In genomic region chr7:71251706-71252105, GRCh38 we compare ENCODE assay signal across 28 cellular contexts.
"Had no signal": no experiment of that assay in that cellular context is flagged by ENCODE, and none has a peak within 500 bp of the region (broad histone marks: within the 10 kb centered on the region; RNA-seq: fewer than 3 reads in every experiment).

No MANE protein-coding gene starts in this region.

- H3K9ac ChIP-seq: neural progenitor cell, parathyroid adenoma had no signal

- H2AFZ ChIP-seq: neural progenitor cell, parathyroid adenoma had no signal

- H3K79me2 ChIP-seq: parathyroid adenoma had no signal

- H3K36me3 ChIP-seq: left ventricle myocardium inferior, neural progenitor cell, neutrophil, stomach, thyroid gland, transverse colon, upper lobe of left lung, vagina had no signal

- H3K4me2 ChIP-seq: neural progenitor cell had no signal

- DNase-seq: hypothalamus; immature natural killer cell; left ventricle myocardium inferior; mesendoderm; naive B cell; natural killer cell; nephron progenitor cell; occipital lobe; retina; right cardiac atrium; stimulated activated CD4-positive, alpha-beta T cell treated with anti-CD3 and anti-CD28 coated beads, Interleukin-12 subunit alpha, Interleukin-12 subunit beta, amount 100 ng/mL, for 4 hours; stimulated activated CD4-positive, alpha-beta T cell treated with anti-CD3 and anti-CD28 coated beads, Interleukin-15, amount 100 ng/mL, for 24 hours; stimulated activated CD4-positive, alpha-beta T cell treated with anti-CD3 and anti-CD28 coated beads, Interleukin-2, amount 100 ng/mL, for 24 hours; stimulated activated CD4-positive, alpha-beta T cell treated with anti-CD3 and anti-CD28 coated beads, Interleukin-4, amount 100 ng/mL, for 1 hour; stimulated activated naive B cell treated with anti-CD40 and anti-IgM and Interleukin-4, amounts not matched to agents 10 μg/mL and 1 μg/mL and 100 μg/mL, for 72 hours; stimulated activated naive CD8-positive, alpha-beta T cell treated with anti-CD3 and anti-CD28 coated beads, Interleukin-15, Interleukin-2, amounts not matched to agents 100 U/mL and 50 U/mL, for 24 hours; stomach; testis; thyroid gland; transverse colon; upper lobe of left lung had no signal

- H3K4me3 ChIP-seq: left ventricle myocardium inferior, lung, neural progenitor cell, skin epidermis, stomach, testis, thyroid gland, transverse colon, upper lobe of left lung, vagina had no signal

- H3K27ac ChIP-seq: left ventricle myocardium inferior, neural progenitor cell, neutrophil, parathyroid adenoma, skin epidermis, stomach, testis, thyroid gland, transverse colon, upper lobe of left lung, vagina had no signal

- H3K27me3 ChIP-seq: neural progenitor cell, neutrophil, stomach, testis, thyroid gland, transverse colon, upper lobe of left lung, vagina had no signal

- H3K9me3 ChIP-seq: left ventricle myocardium inferior, neutrophil, testis, thyroid gland, transverse colon, upper lobe of left lung, vagina had no signal

- ATAC-seq: natural killer cell; right cardiac atrium; sciatic nerve; stimulated activated naive B cell treated with anti-CD40 and anti-IgM and Interleukin-4, amounts not matched to agents 10 μg/mL and 1 μg/mL and 100 μg/mL, for 72 hours; stimulated activated naive CD8-positive, alpha-beta T cell treated with anti-CD3 and anti-CD28 coated beads, Interleukin-15, Interleukin-2, amounts not matched to agents 100 U/mL and 50 U/mL, for 24 hours had no signal

- H3K4me1 ChIP-seq: left ventricle myocardium inferior, parathyroid adenoma, stomach, testis, thyroid gland, transverse colon, upper lobe of left lung, vagina had no signal
